In genomic region chr15:55740981-55741591, GRCh38 we compare ENCODE assay signal across 11 cellular contexts. TPM values are rescaled to one million over a fixed set of nuclear protein-coding genes. Genes with fewer than 3 reads are reported as not detected.
DNase-seq lines count a peak whose midpoint lies in the region; ATAC-seq and TF ChIP-seq lines count a peak whose summit lies in the region.
"Had no signal": no experiment of that assay in that cellular context is flagged by ENCODE, and none has a peak within 500 bp of the region (broad histone marks: within the 10 kb centered on the region; RNA-seq: fewer than 3 reads in every experiment).

No MANE protein-coding gene starts in this region.

- intact Hi-C loops in gastrocnemius medialis (cut with DNase I; ENCODE audit: low total_unique reads) (no loop called here), left colon (cut with DNase I, micrococcal nuclease) (no loop called here)

- H3K27ac ChIP-seq in gastrocnemius medialis (no peak overlapping the region), Peyer's patch (no peak overlapping the region)

- TF ChIP-seq CTCF in GM13977 (IDR thresholded peaks at IDR 0.05; ENCODE audit: extremely low read depth, insufficient read depth, missing control alignments) = no peak
- no peak for TF ChIP-seq CTCF in foreskin fibroblast (IDR thresholded peaks at IDR 0.05; ENCODE audit: low read depth, low read length)
- no peak for TF ChIP-seq CTCF in gastrocnemius medialis (IDR thresholded peaks at IDR 0.05 in 4 of 5, conservative IDR thresholded peaks at IDR 0.05 in 1 of 5)
- no peak for TF ChIP-seq CTCF in Peyer's patch (IDR thresholded peaks at IDR 0.05)

- H3K27me3 ChIP-seq in gastrocnemius medialis = no peaks in the 10 kb centered on the region
- H3K27me3 ChIP-seq in Peyer's patch = no peaks in the 10 kb centered on the region

- H3K9me3 ChIP-seq in gastrocnemius medialis = no peaks in the 10 kb centered on the region
- no peaks in the 10 kb centered on the region for H3K9me3 ChIP-seq in Peyer's patch
- H3K9me3 ChIP-seq: gastroesophageal sphincter had no signal

- ATAC-seq in gastrocnemius medialis (no peak), left colon (no peak)
- ATAC-seq: gastroesophageal sphincter had no signal

- H3K36me3 ChIP-seq in gastrocnemius medialis (no peaks in the 10 kb centered on the region), Peyer's patch (no peaks in the 10 kb centered on the region)
- H3K36me3 ChIP-seq: gastroesophageal sphincter had no signal

- DNase-seq in GM13977 (ENCODE audit: low spot score) (peak; percentile 13), RPMI7951 (ENCODE audit: low read depth) (peak; percentile 10), foreskin fibroblast (peak in 1 of 2 donors; percentile 39), gastrocnemius medialis (no peak), superior temporal gyrus (ENCODE audit: extremely low spot score) (no peak), Peyer's patch (no peak), RKO (ENCODE audit: low spot score) (no peak), left colon (no peak)
- DNase-seq: stimulated activated CD4-positive, alpha-beta T cell treated with anti-CD3 and anti-CD28 coated beads, Interleukin-2, amount 100 ng/mL, for 24 hours; stimulated activated naive CD8-positive, alpha-beta T cell treated with anti-CD3 and anti-CD28 coated beads, Interleukin-15, amount 100 ng/mL, for 72 hours had no signal

- peaks cover 0 to 14% of the 10 kb centered on the region in 2 donors for H3K4me1 ChIP-seq in gastrocnemius medialis
- H3K4me1 ChIP-seq in Peyer's patch = peaks cover 0 to 13% (median 6%) of the 10 kb centered on the region in 4 donors

- no peak for TF ChIP-seq POLR2A in gastrocnemius medialis (IDR thresholded peaks at IDR 0.05)
- TF ChIP-seq POLR2A in Peyer's patch (IDR thresholded peaks at IDR 0.05) = no peak

- peak overlapping the region; percentile 67 to 69 for H3K4me3 ChIP-seq in foreskin fibroblast (ENCODE audit: low read depth in 1 of 2, low read length in 2 of 2)
- peak overlapping the region; percentile 69 to 80 (median 72) for H3K4me3 ChIP-seq in gastrocnemius medialis
- H3K4me3 ChIP-seq in Peyer's patch = peak overlapping the region in 2 of 4 donors; percentile 61 to 70

- in situ Hi-C loops in GM13977 (cut with MboI; ENCODE audit: low pct_unique_long_range_greater_than_20kb, low sequenced_read_pairs, unreplicated experiment) = no loop called here
- in situ Hi-C loops in gastrocnemius medialis (cut with MboI; ENCODE audit: low sequenced_read_pairs in 4 of 4) = no loop called here

RNA-seq across cellular contexts. Expression of gene PRTG, which starts 1.9 kb away (rescaled TPM):
- 3.8 and 13.3 TPM in 2 replicates for total RNA-seq in RPMI7951 (2014; rRNA removed; shearing (Covaris generic))
- total RNA-seq in gastrocnemius medialis = 1 to 10 TPM in 1 of 4 donors, under 1 TPM in 3; 0.05 to 2.0 (median 0.65) TPM
- 1 to 10 TPM in 1 of 4 donors, under 1 TPM in 2, not detected in 1; 0.19 to 6.6 (median 0.54) TPM for total RNA-seq in Peyer's patch
- 1 to 10 TPM in 1 of 2 donors, under 1 TPM in 1; 0.59 to 1.3 TPM for total RNA-seq in left colon

Comparison
In these comparisons a context has a peak if more than half of its experiments do, and no peak if none do; other contexts are left out.
1. DNase-seq: peak in GM13977 (single experiment) and RPMI7951 (single experiment); none in gastrocnemius medialis (0 of 2), superior temporal gyrus (single experiment), Peyer's patch (0 of 3), RKO (single experiment) and left colon (0 of 2).